ENCODE assay signal across 15 cellular contexts in genomic region chr1:186178426-186179043, GRCh38.
A peak's percentile ranks its signal among the peaks of the same experiment; 100 is the strongest.
DNase-seq lines count a peak whose midpoint lies in the region; ATAC-seq and TF ChIP-seq lines count a peak whose summit lies in the region.
"Had no signal": no experiment of that assay in that cellular context is flagged by ENCODE, and none has a peak within 500 bp of the region (broad histone marks: within the 10 kb centered on the region; RNA-seq: fewer than 3 reads in every experiment).

No MANE protein-coding gene starts in this region.

- H3K4me1 ChIP-seq in foreskin keratinocyte = peaks cover 44% of the 10 kb centered on the region

- no peak for TF ChIP-seq CTCF in foreskin keratinocyte (conservative IDR thresholded peaks at IDR 0.05)
- TF ChIP-seq CTCF in omental fat pad (IDR thresholded peaks at IDR 0.05) = no peak

- DNase-seq in NCI-H69 (lab: John Stamatoyannopoulos, UW) = peak; percentile 93
- peak; percentile 66 to 86 for DNase-seq in foreskin keratinocyte
- no peak for DNase-seq in stimulated activated CD4-positive, alpha-beta T cell treated with anti-CD3 and anti-CD28 coated beads, Interleukin-12 subunit alpha, Interleukin-12 subunit beta, amount 100 ng/mL, for 4 hours
- DNase-seq in omental fat pad (ENCODE audit: low spot score) = no peak
- no peak for DNase-seq in activated gamma-delta T cell treated with Interleukin-2 at 50 U/mL for 16 hours
- DNase-seq: activated CD4-positive, CD25-positive, alpha-beta regulatory T cell; activated CD8-positive, alpha-beta memory T cell treated with anti-CD3 and anti-CD28 coated beads, Interleukin-2, amount 50 U/mL, for 4 hours; left cardiac atrium; naive B cell; NCI-H2029 treated with DMSO at 0.1 percent for 48 hours; retina; stimulated activated CD4-positive, alpha-beta T cell treated with anti-CD3 and anti-CD28 coated beads, Interleukin-4, amount 100 ng/mL, for 24 hours had no signal

- H3K27me3 ChIP-seq in foreskin keratinocyte = no peaks in the 10 kb centered on the region

- no peak overlapping the region for H3K27ac ChIP-seq in foreskin keratinocyte

- peak; percentile 37 for ATAC-seq in GM18520 (IDR thresholded peaks at IDR 0.05; ENCODE audit: unreplicated experiment)
- peak; percentile 39 for ATAC-seq in HG02884 (IDR thresholded peaks at IDR 0.05; ENCODE audit: unreplicated experiment)
- peak; percentile 89 for ATAC-seq in foreskin keratinocyte
- no peak for ATAC-seq in omental fat pad (ENCODE audit: low FRiP score)
- ATAC-seq: left cardiac atrium; stimulated activated effector memory CD8-positive, alpha-beta T cell treated with anti-CD3 and anti-CD28 coated beads, Interleukin-12 subunit alpha, Interleukin-12 subunit beta, amount 100 ng/mL, for 72 hours had no signal

Comparison
In these comparisons a context has a peak if more than half of its experiments do, and no peak if none do; other contexts are left out.
1. DNase-seq: peak in NCI-H69 (single experiment) and foreskin keratinocyte (2 of 2); none in stimulated activated CD4-positive, alpha-beta T cell treated with anti-CD3 and anti-CD28 coated beads, Interleukin-12 subunit alpha, Interleukin-12 subunit beta, amount 100 ng/mL, for 4 hours (single experiment), omental fat pad (single experiment) and activated gamma-delta T cell treated with Interleukin-2 at 50 U/mL for 16 hours (single experiment).